ENCODE assay signal across 16 cellular contexts in genomic region chr1:35210306-35211112, GRCh38. TPM values are rescaled to one million over a fixed set of nuclear protein-coding genes. Genes with fewer than 3 reads are reported as not detected.
DNase-seq lines count a peak whose midpoint lies in the region; ATAC-seq and TF ChIP-seq lines count a peak whose summit lies in the region.
"Had no signal": no experiment of that assay in that cellular context is flagged by ENCODE, and none has a peak within 500 bp of the region (broad histone marks: within the 10 kb centered on the region; RNA-seq: fewer than 3 reads in every experiment).

No MANE protein-coding gene starts in this region.

- no peak overlapping the region for H3K56ac ChIP-seq in mesendoderm (ENCODE audit: low read length)

- H3K27me3 ChIP-seq in endodermal cell (ENCODE audit: control insufficient read depth, insufficient read depth, low read length, poor library complexity, severe bottlenecking) (no peaks in the 10 kb centered on the region), mesendoderm (ENCODE audit: insufficient read depth, low read length, poor library complexity) (no peaks in the 10 kb centered on the region)

- H3K27me3 Mint-ChIP-seq in endodermal cell (ENCODE audit: insufficient read depth): no peaks in the 10 kb centered on the region
- peaks cover 4% of the 10 kb centered on the region for H3K27me3 Mint-ChIP-seq in endothelial cell (ENCODE audit: unreplicated experiment)
- H3K27me3 Mint-ChIP-seq: CD4-positive, alpha-beta memory T cell had no signal

- no peak overlapping the region for H3K23ac ChIP-seq in mesendoderm (ENCODE audit: low read length)

- peak; percentile 38 for ATAC-seq in Right ventricle myocardium superior (ENCODE audit: poor library complexity)
- ATAC-seq: activated CD4-positive, CD25-positive, alpha-beta regulatory T cell treated with anti-CD3 and anti-CD28 coated beads, Interleukin-2, amount 50 U/mL, for 24 hours; T-helper 17 cell had no signal

- H3K9me3 ChIP-seq in endodermal cell (ENCODE audit: control insufficient read depth, low read length): no peaks in the 10 kb centered on the region

- no peak overlapping the region for H4K8ac ChIP-seq in mesendoderm (ENCODE audit: low read depth, low read length)

- H2BK5ac ChIP-seq in mesendoderm (ENCODE audit: low read length): no peak overlapping the region

- H3K4me1 ChIP-seq in endodermal cell (ENCODE audit: control insufficient read depth, insufficient read depth, low read length) (no peaks in the 10 kb centered on the region), mesendoderm (ENCODE audit: control insufficient read depth, low read depth, low read length) (no peaks in the 10 kb centered on the region)
- H3K4me1 ChIP-seq: parathyroid adenoma had no signal

- H3K36me3 ChIP-seq in endodermal cell (ENCODE audit: control insufficient read depth, insufficient read depth, low read length) (no peaks in the 10 kb centered on the region), mesendoderm (ENCODE audit: control insufficient read depth, insufficient read depth, low read length) (no peaks in the 10 kb centered on the region)

- H2BK120ac ChIP-seq in mesendoderm (ENCODE audit: low read depth, low read length): no peak overlapping the region

- WGBS in endodermal cell (ENCODE audit: insufficient coverage in 1 of 2, insufficient read length in 1 of 2), 2 experiments: 72 to 73% methylated on average over 11 to 16 of the region's 16 CpGs
- no CpG with 5 or more reads among the region's 16 CpGs for WGBS in mesendoderm (ENCODE audit: extremely low coverage, insufficient coverage, low lambda C conversion rate)

- no peak overlapping the region for H4K5ac ChIP-seq in mesendoderm (ENCODE audit: low read length)

- H3K18ac ChIP-seq in mesendoderm (ENCODE audit: low read length): no peak overlapping the region

- H3K4me1 Mint-ChIP-seq in endodermal cell: peaks cover 13% of the 10 kb centered on the region
- H3K4me1 Mint-ChIP-seq in endothelial cell (ENCODE audit: unreplicated experiment): no peaks in the 10 kb centered on the region
- H3K4me1 Mint-ChIP-seq: immature natural killer cell, T-helper 17 cell had no signal

- no peaks in the 10 kb centered on the region for H3K79me1 ChIP-seq in mesendoderm (ENCODE audit: low read length)

- no peak overlapping the region for H3K4me3 ChIP-seq in endodermal cell (ENCODE audit: low read length)
- no peak overlapping the region for H3K4me3 ChIP-seq in mesendoderm (ENCODE audit: low read length)

- intact Hi-C loops in Right ventricle myocardium superior (cut with DNase I) (no loop called here), cardiac septum (cut with DNase I) (no loop called here)

- no peak overlapping the region for H2AK5ac ChIP-seq in mesendoderm (ENCODE audit: low read length)

- H3K9ac ChIP-seq in endodermal cell (ENCODE audit: extremely low read depth, low read length, poor library complexity, severe bottlenecking) (no peak overlapping the region), mesendoderm (ENCODE audit: low read length) (no peak overlapping the region)
- H3K9ac ChIP-seq: parathyroid adenoma had no signal

- no peak overlapping the region for H2BK15ac ChIP-seq in mesendoderm (replicated peaks; ENCODE audit: low read depth)

- H3K4me2 ChIP-seq in mesendoderm (ENCODE audit: low read length): no peak overlapping the region

- H3K4me3 Mint-ChIP-seq in endodermal cell (no peak overlapping the region), endothelial cell (ENCODE audit: unreplicated experiment) (no peak overlapping the region)
- H3K4me3 Mint-ChIP-seq: CD4-positive, alpha-beta memory T cell; immature natural killer cell; T-helper 17 cell had no signal

- no peak overlapping the region for H3K4ac ChIP-seq in mesendoderm (ENCODE audit: low read depth, low read length)

- no peaks in the 10 kb centered on the region for H3K36me3 Mint-ChIP-seq in endodermal cell (ENCODE audit: low read depth)
- no peaks in the 10 kb centered on the region for H3K36me3 Mint-ChIP-seq in endothelial cell (ENCODE audit: low read depth, unreplicated experiment)
- H3K36me3 Mint-ChIP-seq: CD4-positive, alpha-beta memory T cell had no signal

- no peaks in the 10 kb centered on the region for H3K79me2 ChIP-seq in mesendoderm (ENCODE audit: control insufficient read depth, insufficient read depth, low read length)
- H3K79me2 ChIP-seq: parathyroid adenoma had no signal

- H3K27ac Mint-ChIP-seq in endodermal cell (peak overlapping the region; percentile 17), endothelial cell (ENCODE audit: unreplicated experiment) (no peak overlapping the region)
- H3K27ac Mint-ChIP-seq: immature natural killer cell, T-helper 17 cell had no signal

- TF ChIP-seq CTCF in endodermal cell (conservative IDR thresholded peaks at IDR 0.05) (no peak), endothelial cell (IDR thresholded peaks at IDR 0.05; ENCODE audit: unreplicated experiment) (no peak)

- H3K27ac ChIP-seq in endodermal cell (ENCODE audit: low read depth, low read length) (no peak overlapping the region), mesendoderm (ENCODE audit: low read depth, low read length) (no peak overlapping the region)
- H3K27ac ChIP-seq: parathyroid adenoma had no signal

- DNase-seq in Right ventricle myocardium superior (no peak), cardiac septum (ENCODE audit: low spot score) (no peak), endodermal cell (peak; percentile 67), mesendoderm (peak; percentile 62), NCI-H1048 (lab: John Stamatoyannopoulos, UW) (no peak), endothelial cell (ENCODE audit: low spot score) (no peak), OCI-M2 (lab: John Stamatoyannopoulos, UW; ENCODE audit: unreplicated experiment) (no peak), HPDE6-E6E7 (ENCODE audit: extremely low spot score) (no peak)
- DNase-seq: CD4-positive, alpha-beta memory T cell; EL; immature natural killer cell; NCI-H187 treated with DMSO at 0.1 percent for 48 hours; NK-92 treated with Interleukin-12 subunit alpha and Interleukin-12 subunit beta, amount 100 ng/mL, for 24 hours; T-helper 17 cell had no signal

- no peaks in the 10 kb centered on the region for H3K9me3 Mint-ChIP-seq in endodermal cell
- no peaks in the 10 kb centered on the region for H3K9me3 Mint-ChIP-seq in endothelial cell (ENCODE audit: unreplicated experiment)
- H3K9me3 Mint-ChIP-seq: immature natural killer cell had no signal

RNA-seq across cellular contexts. Expression of gene SFPQ, which starts 17.6 kb away (rescaled TPM):
- total RNA-seq in Right ventricle myocardium superior (78.1 TPM), cardiac septum (115 TPM), endodermal cell (100 to 1,000 TPM; 350 to 491 TPM), endothelial cell (ENCODE audit: unreplicated experiment) (370 TPM)
- polyA plus RNA-seq in endodermal cell (2013, experiment 1 of 2): 290 TPM
- polyA plus RNA-seq in endodermal cell (2013, experiment 2 of 2): 263 TPM
- polyA plus RNA-seq in mesendoderm (2013, experiment 1 of 2): 424 TPM
- polyA plus RNA-seq in mesendoderm (2013, experiment 2 of 2): 420 TPM

RNA-seq across cellular contexts. Expression of gene ZMYM4, which starts 58.0 kb away (rescaled TPM):
- total RNA-seq in Right ventricle myocardium superior: 31.2 TPM
- 36.1 TPM for total RNA-seq in cardiac septum
- total RNA-seq in endodermal cell: 100 to 1,000 TPM; 131 to 153 TPM
- 53.0 TPM for polyA plus RNA-seq in endodermal cell (2013, experiment 1 of 2)
- 52.2 TPM for polyA plus RNA-seq in endodermal cell (2013, experiment 2 of 2)
- polyA plus RNA-seq in mesendoderm (2013, experiment 1 of 2): 37.2 TPM
- polyA plus RNA-seq in mesendoderm (2013, experiment 2 of 2): 38.8 TPM
- 102 TPM for total RNA-seq in endothelial cell (ENCODE audit: unreplicated experiment)

Comparison
In these comparisons a context has a peak if more than half of its experiments do, and no peak if none do; other contexts are left out.
1. DNase-seq: peak in endodermal cell (single experiment) and mesendoderm (single experiment); none in Right ventricle myocardium superior (single experiment), cardiac septum (single experiment), NCI-H1048 (single experiment), endothelial cell (single experiment), OCI-M2 (single experiment) and HPDE6-E6E7 (single experiment).